ENCODE assay signal across 1 cellular context in genomic region chr2:67323209-67323991, GRCh38.
TF ChIP-seq lines count a peak whose summit lies in the region.

No MANE protein-coding gene starts in this region.

TF ChIP-seq in A549, 52 proteins besides CTCF, POLR2A, EP300 and RAD21 (continued from another document):
- no peak for TF ChIP-seq POLR2AphosphoS2 (conservative IDR thresholded peaks at IDR 0.05; ENCODE audit: low read length)
- TF ChIP-seq FOSL2 (IDR thresholded peaks at IDR 0.05): no peak
- no peak for TF ChIP-seq FOSL2 (CRISPR knock-in tag; IDR thresholded peaks at IDR 0.05)
- TF ChIP-seq PBX3 (IDR thresholded peaks at IDR 0.05): no peak
- no peak for TF ChIP-seq ESRRA (IDR thresholded peaks at IDR 0.05; ENCODE audit: borderline replicate concordance, low read length)
- no peak for TF ChIP-seq HOXA7 (CRISPR knock-in tag; IDR thresholded peaks at IDR 0.05)
- no peak for TF ChIP-seq BCL3 (IDR thresholded peaks at IDR 0.05)
- no peak for TF ChIP-seq TFCP2L1 (CRISPR knock-in tag; IDR thresholded peaks at IDR 0.05)
- TF ChIP-seq EHMT2 (IDR thresholded peaks at IDR 0.05; ENCODE audit: low read depth): no peak
- no peak for TF ChIP-seq HOXB13 (CRISPR knock-in tag; IDR thresholded peaks at IDR 0.05; ENCODE audit: low read depth)
- TF ChIP-seq NPAS2 (CRISPR knock-in tag; IDR thresholded peaks at IDR 0.05; ENCODE audit: borderline replicate concordance): no peak
- TF ChIP-seq FOXS1 (CRISPR knock-in tag; IDR thresholded peaks at IDR 0.05): no peak
- no peak for TF ChIP-seq NR3C1 (IDR thresholded peaks at IDR 0.05)
- no peak for TF ChIP-seq MYC (IDR thresholded peaks at IDR 0.05; ENCODE audit: borderline replicate concordance, low read length)
- no peak for TF ChIP-seq EHF (CRISPR knock-in tag; IDR thresholded peaks at IDR 0.05)
- TF ChIP-seq NFE2L2 (conservative IDR thresholded peaks at IDR 0.05; ENCODE audit: low read length): no peak
